ENCODE assay signal across 22 cellular contexts in genomic region chr5:88776692-88777091, GRCh38.
DNase-seq lines count a peak whose midpoint lies in the region; ATAC-seq and TF ChIP-seq lines count a peak whose summit lies in the region.
"Had no signal": no experiment of that assay in that cellular context is flagged by ENCODE, and none has a peak within 500 bp of the region (broad histone marks: within the 10 kb centered on the region; RNA-seq: fewer than 3 reads in every experiment).

No MANE protein-coding gene starts in this region.

- no peaks in the 10 kb centered on the region for H3K27me3 ChIP-seq in BLaER1
- H3K27me3 ChIP-seq in thymus (ENCODE audit: control insufficient read depth, insufficient read depth): no peaks in the 10 kb centered on the region

- H3K4me3 ChIP-seq in BLaER1 (no peak overlapping the region), thymus (ENCODE audit: low read length) (no peak overlapping the region)
- H3K4me3 ChIP-seq: GM23338, SK-N-MC had no signal

- CTCF ChIA-PET in activated B cell treated with CpG ODN at 0.5 μM for 24 hours (lab: Charles Lee): interaction anchor here (1.3 kb wide), 1 partner anchor 44 kb away, joined by 5 read pairs; no protein-coding TSS in a partner anchor

- H3K9me3 ChIP-seq in BLaER1 (no peaks in the 10 kb centered on the region), thymus (ENCODE audit: control insufficient read depth) (no peaks in the 10 kb centered on the region)

- no peaks in the 10 kb centered on the region for H3K27me3 Mint-ChIP-seq in activated B cell treated with CpG ODN at 0.5 μM for 24 hours
- no peaks in the 10 kb centered on the region for H3K27me3 Mint-ChIP-seq in naive B cell
- no peaks in the 10 kb centered on the region for H3K27me3 Mint-ChIP-seq in nephron progenitor cell (ENCODE audit: low read depth, poor library complexity)

- H3K36me3 ChIP-seq in BLaER1 (peaks cover 94% of the 10 kb centered on the region), thymus (ENCODE audit: control insufficient read depth, insufficient read depth) (no peaks in the 10 kb centered on the region)

- ATAC-seq in activated B cell treated with CpG ODN at 0.5 μM for 24 hours (ENCODE audit: low read depth): no peak
- ATAC-seq in naive B cell (ENCODE audit: low read depth in 2 of 2): no peak
- ATAC-seq: GM23338 had no signal

- H3K36me3 Mint-ChIP-seq in activated B cell treated with CpG ODN at 0.5 μM for 24 hours (ENCODE audit: low read depth) (peaks cover 73% of the 10 kb centered on the region), naive B cell (peaks cover 26 to 60% of the 10 kb centered on the region in 2 donors), nephron progenitor cell (ENCODE audit: low read depth) (no peaks in the 10 kb centered on the region)

- 97% methylated on average over 4 of the region's 4 CpGs for WGBS in thymus

- H3K9ac ChIP-seq in BLaER1: no peak overlapping the region; the same call in 1 of the 2 replicates

- H3K4me1 ChIP-seq in BLaER1 (peaks cover 40% of the 10 kb centered on the region), thymus (ENCODE audit: control insufficient read depth, insufficient read depth, low read length) (no peaks in the 10 kb centered on the region)

- H3K27ac ChIP-seq in BLaER1: peak overlapping the region; percentile 28; the same call in 1 of the 2 replicates
- H3K27ac ChIP-seq in thymus (ENCODE audit: low read depth): peak overlapping the region; percentile 8
- H3K27ac ChIP-seq: SK-N-MC had no signal

- DNase-seq in activated B cell treated with CpG ODN at 0.5 μM for 24 hours (no peak), naive B cell (no peak), SKM-1 (lab: John Stamatoyannopoulos, UW; ENCODE audit: unreplicated experiment) (no peak), nephron progenitor cell (no peak), A172 (ENCODE audit: low spot score) (no peak)
- DNase-seq: 8988T, AML-193, DMS79 treated with DMSO at 0.1 percent for 48 hours, HCEC 1CT, KG1, NCI-H1092 treated with DMSO at 0.1 percent for 48 hours, NCI-H146, NCI-H2029 treated with DMSO at 0.1 percent for 48 hours, NCI-H2171 treated with DMSO at 0.1 percent for 48 hours, NCI-H446, NCI-H526, SHP77 treated with DMSO at 0.1 percent for 48 hours had no signal

- H3K4me3 Mint-ChIP-seq in activated B cell treated with CpG ODN at 0.5 μM for 24 hours: no peak overlapping the region
- H3K4me3 Mint-ChIP-seq in naive B cell: no peak overlapping the region
- no peak overlapping the region for H3K4me3 Mint-ChIP-seq in nephron progenitor cell
- H3K4me3 Mint-ChIP-seq: CD14-positive monocyte, GM23338 had no signal

- peak overlapping the region; percentile 37 for H3K4me2 ChIP-seq in BLaER1
- H3K4me2 ChIP-seq: GM23338 had no signal

- H3K27ac Mint-ChIP-seq in activated B cell treated with CpG ODN at 0.5 μM for 24 hours (peak overlapping the region; percentile 70), naive B cell (peak overlapping the region in 5 of 6 donors; percentile 42 to 94 (median 81)), nephron progenitor cell (no peak overlapping the region)
- H3K27ac Mint-ChIP-seq: GM23338 had no signal

- no peak for TF ChIP-seq CTCF in activated B cell treated with CpG ODN at 0.5 μM for 24 hours (IDR thresholded peaks at IDR 0.05)
- no peak for TF ChIP-seq CTCF in nephron progenitor cell (IDR thresholded peaks at IDR 0.05)

- H3K9me3 Mint-ChIP-seq in activated B cell treated with CpG ODN at 0.5 μM for 24 hours (no peaks in the 10 kb centered on the region), naive B cell (no peaks in the 10 kb centered on the region), nephron progenitor cell (no peaks in the 10 kb centered on the region)
- H3K9me3 Mint-ChIP-seq: GM23338 had no signal

- POLR2A ChIA-PET in activated B cell treated with CpG ODN at 0.5 μM for 24 hours (lab: Charles Lee): interaction anchor here (0.8 kb wide), 1 partner anchor 103 kb away, joined by 3 read pairs; no protein-coding TSS in a partner anchor

- H3K4me1 Mint-ChIP-seq in activated B cell treated with CpG ODN at 0.5 μM for 24 hours: peaks cover 49% of the 10 kb centered on the region
- peaks cover 42 to 54% (median 42%) of the 10 kb centered on the region in 3 donors for H3K4me1 Mint-ChIP-seq in naive B cell
- no peaks in the 10 kb centered on the region for H3K4me1 Mint-ChIP-seq in nephron progenitor cell

- H4K20me1 ChIP-seq in BLaER1: peaks cover 100% of the 10 kb centered on the region

- intact Hi-C loops in activated B cell treated with CpG ODN at 0.5 μM for 24 hours (cut with micrococcal nuclease): no loop called here
